ENCODE assay signal across 1 cellular context in the genomic region with DNA sequence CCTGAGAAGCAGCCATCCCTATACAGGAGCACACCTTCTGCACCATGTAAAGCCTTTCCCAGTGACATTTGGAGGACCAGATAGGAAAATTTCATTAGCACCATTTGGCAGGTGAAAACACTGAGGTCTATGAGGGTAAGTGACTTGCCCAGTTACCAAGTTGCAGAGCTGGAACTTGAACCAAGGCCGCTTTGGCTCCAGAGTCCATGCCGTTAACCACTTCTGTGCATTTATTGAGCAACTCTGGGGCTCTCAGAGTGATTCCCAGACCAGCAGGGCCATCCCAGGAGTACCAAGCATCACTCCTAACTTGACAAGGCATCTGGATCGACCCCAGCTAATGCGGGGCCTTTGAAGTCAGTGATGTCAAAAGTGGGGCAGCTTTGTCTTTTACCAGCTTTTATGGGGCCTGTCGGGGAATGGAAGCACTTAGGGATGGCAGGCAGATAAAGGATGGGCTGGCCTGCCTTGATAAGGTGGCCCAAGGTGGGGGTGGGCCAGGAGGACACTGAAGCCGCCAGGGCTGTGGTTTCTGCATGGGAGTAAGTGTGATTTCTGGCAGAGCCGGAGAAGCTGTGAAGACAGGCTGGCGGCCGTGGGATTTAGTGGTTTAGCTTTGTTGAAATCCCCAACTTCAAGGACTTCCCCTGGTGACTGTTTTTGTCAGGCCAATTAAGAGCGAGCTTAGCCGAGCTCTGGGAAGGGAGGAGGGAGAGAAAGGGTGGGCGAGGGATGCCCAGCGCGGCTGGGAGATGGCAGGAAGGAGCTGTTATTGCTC.
TF ChIP-seq lines count a peak whose summit lies in the region.

No MANE protein-coding gene starts in this region.

TF ChIP-seq in K562, 482 proteins besides CTCF, POLR2A, EP300 and RAD21 (continued from another document and continues in another):
- TF ChIP-seq ZNF280A (IDR thresholded peaks at IDR 0.05; ENCODE audit: low read depth, partially characterized antibody) (no peak), ETS2 (tag; IDR thresholded peaks at IDR 0.05; ENCODE audit: borderline replicate concordance, poor library complexity, severe bottlenecking) (no peak), PURB (CRISPR knock-in tag; IDR thresholded peaks at IDR 0.05; ENCODE audit: low read depth) (no peak), HOMEZ (CRISPR knock-in tag; IDR thresholded peaks at IDR 0.05) (no peak), ZNF639 (CRISPR knock-in tag; conservative IDR thresholded peaks at IDR 0.05 in 1 of 2, IDR thresholded peaks at IDR 0.05 in 1 of 2) (peak in 1 of 2 experiments; percentile 75; a peak in 2 of 4 replicates), DACH1 (IDR thresholded peaks at IDR 0.05; ENCODE audit: partially characterized antibody) (peak; percentile 52), CAMTA2 (CRISPR knock-in tag; conservative IDR thresholded peaks at IDR 0.05) (no peak), TOE1 (IDR thresholded peaks at IDR 0.05; ENCODE audit: borderline replicate concordance) (peak; percentile 57; the same call in 1 of the 2 replicates), TOE1 (CRISPR knock-in tag; IDR thresholded peaks at IDR 0.05; ENCODE audit: borderline replicate concordance, low read depth) (no peak), ZNF57 (CRISPR knock-in tag; IDR thresholded peaks at IDR 0.05) (no peak), MBD2 (IDR thresholded peaks at IDR 0.05; ENCODE audit: borderline replicate concordance, low read depth) (peak; percentile 71), ATF1 (CRISPR knock-in tag; IDR thresholded peaks at IDR 0.05) (no peak), ATF1 (tag; IDR thresholded peaks at IDR 0.05) (peak; percentile 68), NFIX (CRISPR knock-in tag; IDR thresholded peaks at IDR 0.05; ENCODE audit: low read depth) (no peak), RBM15 (IDR thresholded peaks at IDR 0.05; ENCODE audit: insufficient read depth, low read length) (no peak), PTRF (tag; IDR thresholded peaks at IDR 0.05) (no peak), NR2C2 (CRISPR knock-in tag; IDR thresholded peaks at IDR 0.05) (peak; percentile 45; the same call in 1 of the 2 replicates), NR2C2 (tag; IDR thresholded peaks at IDR 0.05) (no peak), CREB5 (CRISPR knock-in tag; IDR thresholded peaks at IDR 0.05) (no peak), ATF7 (IDR thresholded peaks at IDR 0.05) (peak; percentile 74), GABPB2 (CRISPR knock-in tag; conservative IDR thresholded peaks at IDR 0.05) (no peak), SOX6 (IDR thresholded peaks at IDR 0.05) (peak; percentile 96), ZFX (CRISPR knock-in tag; IDR thresholded peaks at IDR 0.05) (peak; percentile 28; the same call in 1 of the 2 replicates), FIP1L1 (IDR thresholded peaks at IDR 0.05; ENCODE audit: low read depth, low read length, poor library complexity, severe bottlenecking) (no peak), ZBED1 (IDR thresholded peaks at IDR 0.05) (0 out of 2 replicates have a peak, but pooled peaks have one; percentile 42), PREB (CRISPR knock-in tag; IDR thresholded peaks at IDR 0.05) (no peak), ZBTB2 (IDR thresholded peaks at IDR 0.05) (peak; percentile 73; the same call in 1 of the 2 replicates), MNT (conservative IDR thresholded peaks at IDR 0.05) (no peak; a peak in 1 of 4 replicates), TRIM28 (IDR thresholded peaks at IDR 0.05) (peak; percentile 81), PYGO2 (tag; IDR thresholded peaks at IDR 0.05) (no peak), RBBP5 (IDR thresholded peaks at IDR 0.05; ENCODE audit: borderline replicate concordance, insufficient read depth, low read length, poor library complexity, severe bottlenecking) (no peak), CHD1 (IDR thresholded peaks at IDR 0.05; ENCODE audit: low read length) (no peak), SMAD3 (CRISPR knock-in tag; conservative IDR thresholded peaks at IDR 0.05) (peak; percentile 81), RFX7 (CRISPR knock-in tag; IDR thresholded peaks at IDR 0.05) (no peak), MEF2A (IDR thresholded peaks at IDR 0.05; ENCODE audit: control insufficient read depth, low read depth, low read length) (0 out of 2 replicates have a peak, but pooled peaks have one; percentile 12), SREBF2 (CRISPR knock-in tag; IDR thresholded peaks at IDR 0.05) (no peak), BRCA1 (IDR thresholded peaks at IDR 0.05) (no peak), BRCA1 (CRISPR knock-in tag; IDR thresholded peaks at IDR 0.05) (no peak), BRD9 (IDR thresholded peaks at IDR 0.05; ENCODE audit: low read depth, partially characterized antibody) (peak; percentile 53), ILF3 (IDR thresholded peaks at IDR 0.05; ENCODE audit: borderline replicate concordance) (no peak), RBM34 (IDR thresholded peaks at IDR 0.05; ENCODE audit: borderline replicate concordance, insufficient read depth, low read length) (no peak), ZNF311 (CRISPR knock-in tag; IDR thresholded peaks at IDR 0.05) (peak; percentile 51; the same call in 1 of the 2 replicates), HOXB6 (CRISPR knock-in tag; IDR thresholded peaks at IDR 0.05; ENCODE audit: borderline replicate concordance) (no peak), PTBP1 (IDR thresholded peaks at IDR 0.05; ENCODE audit: low read depth, low read length) (0 out of 2 replicates have a peak, but pooled peaks have one; percentile 58), NBN (IDR thresholded peaks at IDR 0.05; ENCODE audit: low read depth) (peak; percentile 97), NFATC3 (IDR thresholded peaks at IDR 0.05) (peak; percentile 100)
- TF ChIP-seq, protein P1, sequence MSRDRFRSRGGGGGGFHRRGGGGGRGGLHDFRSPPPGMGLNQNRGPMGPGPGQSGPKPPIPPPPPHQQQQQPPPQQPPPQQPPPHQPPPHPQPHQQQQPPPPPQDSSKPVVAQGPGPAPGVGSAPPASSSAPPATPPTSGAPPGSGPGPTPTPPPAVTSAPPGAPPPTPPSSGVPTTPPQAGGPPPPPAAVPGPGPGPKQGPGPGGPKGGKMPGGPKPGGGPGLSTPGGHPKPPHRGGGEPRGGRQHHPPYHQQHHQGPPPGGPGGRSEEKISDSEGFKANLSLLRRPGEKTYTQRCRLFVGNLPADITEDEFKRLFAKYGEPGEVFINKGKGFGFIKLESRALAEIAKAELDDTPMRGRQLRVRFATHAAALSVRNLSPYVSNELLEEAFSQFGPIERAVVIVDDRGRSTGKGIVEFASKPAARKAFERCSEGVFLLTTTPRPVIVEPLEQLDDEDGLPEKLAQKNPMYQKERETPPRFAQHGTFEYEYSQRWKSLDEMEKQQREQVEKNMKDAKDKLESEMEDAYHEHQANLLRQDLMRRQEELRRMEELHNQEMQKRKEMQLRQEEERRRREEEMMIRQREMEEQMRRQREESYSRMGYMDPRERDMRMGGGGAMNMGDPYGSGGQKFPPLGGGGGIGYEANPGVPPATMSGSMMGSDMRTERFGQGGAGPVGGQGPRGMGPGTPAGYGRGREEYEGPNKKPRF (IDR thresholded peaks at IDR 0.05; ENCODE audit: low read depth, low read length) = no peak
- TF ChIP-seq, protein P2, sequence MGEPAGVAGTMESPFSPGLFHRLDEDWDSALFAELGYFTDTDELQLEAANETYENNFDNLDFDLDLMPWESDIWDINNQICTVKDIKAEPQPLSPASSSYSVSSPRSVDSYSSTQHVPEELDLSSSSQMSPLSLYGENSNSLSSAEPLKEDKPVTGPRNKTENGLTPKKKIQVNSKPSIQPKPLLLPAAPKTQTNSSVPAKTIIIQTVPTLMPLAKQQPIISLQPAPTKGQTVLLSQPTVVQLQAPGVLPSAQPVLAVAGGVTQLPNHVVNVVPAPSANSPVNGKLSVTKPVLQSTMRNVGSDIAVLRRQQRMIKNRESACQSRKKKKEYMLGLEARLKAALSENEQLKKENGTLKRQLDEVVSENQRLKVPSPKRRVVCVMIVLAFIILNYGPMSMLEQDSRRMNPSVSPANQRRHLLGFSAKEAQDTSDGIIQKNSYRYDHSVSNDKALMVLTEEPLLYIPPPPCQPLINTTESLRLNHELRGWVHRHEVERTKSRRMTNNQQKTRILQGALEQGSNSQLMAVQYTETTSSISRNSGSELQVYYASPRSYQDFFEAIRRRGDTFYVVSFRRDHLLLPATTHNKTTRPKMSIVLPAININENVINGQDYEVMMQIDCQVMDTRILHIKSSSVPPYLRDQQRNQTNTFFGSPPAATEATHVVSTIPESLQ (CRISPR knock-in tag; IDR thresholded peaks at IDR 0.05) = no peak
- TF ChIP-seq, protein P3, sequence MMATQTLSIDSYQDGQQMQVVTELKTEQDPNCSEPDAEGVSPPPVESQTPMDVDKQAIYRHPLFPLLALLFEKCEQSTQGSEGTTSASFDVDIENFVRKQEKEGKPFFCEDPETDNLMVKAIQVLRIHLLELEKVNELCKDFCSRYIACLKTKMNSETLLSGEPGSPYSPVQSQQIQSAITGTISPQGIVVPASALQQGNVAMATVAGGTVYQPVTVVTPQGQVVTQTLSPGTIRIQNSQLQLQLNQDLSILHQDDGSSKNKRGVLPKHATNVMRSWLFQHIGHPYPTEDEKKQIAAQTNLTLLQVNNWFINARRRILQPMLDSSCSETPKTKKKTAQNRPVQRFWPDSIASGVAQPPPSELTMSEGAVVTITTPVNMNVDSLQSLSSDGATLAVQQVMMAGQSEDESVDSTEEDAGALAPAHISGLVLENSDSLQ (IDR thresholded peaks at IDR 0.05) = peak; percentile 69
